In the genomic region with DNA sequence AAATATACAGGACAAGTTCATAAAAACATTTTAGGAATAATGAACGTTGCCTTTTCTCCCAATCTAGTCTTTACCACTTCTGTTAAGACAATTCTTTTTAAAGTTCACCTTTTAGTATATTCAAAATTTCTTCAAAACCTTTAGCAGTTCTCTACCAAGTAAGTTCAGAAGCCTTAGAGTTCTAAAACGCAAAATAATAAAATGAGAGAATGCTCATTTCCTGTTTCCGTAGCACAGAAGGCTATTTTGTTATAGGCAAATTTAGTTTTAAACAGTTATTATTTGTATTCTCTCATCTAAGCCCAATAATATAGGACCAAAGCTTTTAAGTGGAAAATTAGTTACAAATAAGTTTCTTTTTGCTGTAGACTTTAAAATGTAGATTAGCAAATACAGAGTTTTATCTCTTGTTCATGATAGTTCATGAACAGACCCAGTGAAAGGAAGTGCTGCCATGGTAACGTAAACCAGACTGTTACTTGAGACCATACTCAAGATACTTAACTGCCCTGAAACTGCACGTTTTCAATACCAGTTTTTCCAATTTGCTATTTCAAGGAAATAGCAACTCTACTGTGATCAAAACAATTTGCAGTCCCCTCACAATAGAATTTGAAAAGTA, we compare ENCODE assay signal across 8 cellular contexts. TPM values are rescaled to one million over a fixed set of nuclear protein-coding genes. Genes with fewer than 3 reads are reported as not detected.
DNase-seq lines count a peak whose midpoint lies in the region; ATAC-seq, FAIRE-seq and TF ChIP-seq lines count a peak whose summit lies in the region.

No MANE protein-coding gene starts in this region.

- H3K4me3 ChIP-seq in SK-N-SH (ENCODE audit: low read depth in 2 of 2, low read length in 1 of 2), result no peak overlapping the region

- ATAC-seq in GM18867 (IDR thresholded peaks at IDR 0.05; ENCODE audit: unreplicated experiment) (peak; percentile 83), HG03175 (IDR thresholded peaks at IDR 0.05; ENCODE audit: unreplicated experiment) (peak; percentile 84)

- TF ChIP-seq RAD21 in SK-N-SH (IDR thresholded peaks at IDR 0.05; ENCODE audit: low read length), result no peak

- TF ChIP-seq EP300 in SK-N-SH (IDR thresholded peaks at IDR 0.05; ENCODE audit: borderline replicate concordance in 1 of 2, low read depth in 1 of 2, low read length in 1 of 2), result no peak

- FAIRE-seq in islet of Langerhans (lab: Jason Lieb, UNC), result peak; percentile 82

- no peaks in the 10 kb centered on the region; the same call in 1 of the 2 replicates for H3K9me3 ChIP-seq in SK-N-SH

- H3K9ac ChIP-seq in SK-N-SH, result no peak overlapping the region

- POLR2A ChIA-PET in SK-N-SH (lab: Yijun Ruan, JAX), result no interaction called here

- no peaks in the 10 kb centered on the region for H4K20me1 ChIP-seq in SK-N-SH (ENCODE audit: insufficient read depth)

- H2AFZ ChIP-seq in SK-N-SH (ENCODE audit: low read depth), result no peak overlapping the region

- peak overlapping the region; percentile 27 to 34; a peak in 3 of 4 replicates for H3K27ac ChIP-seq in SK-N-SH (ENCODE audit: low read depth in 2 of 2, low read length in 1 of 2)

- CTCF ChIA-PET in SK-N-SH (lab: Yijun Ruan, JAX), result no interaction called here

- H3K79me2 ChIP-seq in SK-N-SH (ENCODE audit: insufficient read depth), result peaks cover 89% of the 10 kb centered on the region

- no peak overlapping the region for H3K4me2 ChIP-seq in SK-N-SH

- H3K4me1 ChIP-seq in SK-N-SH (ENCODE audit: control insufficient read depth in 1 of 2, insufficient read depth in 2 of 2, low read depth in 1 of 2, low read length in 1 of 2), result peaks cover 0 to 15% of the 10 kb centered on the region in 2 experiments; a peak in 2 of 4 replicates

- DNase-seq in AML-193 (lab: John Stamatoyannopoulos, UW) (peak; percentile 14 to 20), SK-N-SH (peak; percentile 31), NCI-H82 (lab: John Stamatoyannopoulos, UW) (no peak), HPDE6-E6E7 (ENCODE audit: extremely low spot score) (no peak), SHP77 (lab: John Stamatoyannopoulos, UW) (no peak)

- WGBS in SK-N-SH (ENCODE audit: low lambda C conversion rate), result 77% methylated on average over 5 of the region's 5 CpGs

- no peak for TF ChIP-seq CTCF in SK-N-SH (IDR thresholded peaks at IDR 0.05)

- no peaks in the 10 kb centered on the region for H3K27me3 ChIP-seq in SK-N-SH (ENCODE audit: insufficient read depth)

- H3K9me2 ChIP-seq in SK-N-SH, result no peaks in the 10 kb centered on the region; the same call in 1 of the 2 replicates

- H3F3A ChIP-seq in SK-N-SH (replicated peaks; ENCODE audit: insufficient read depth), result peaks cover 3% of the 10 kb centered on the region

- peaks cover 0 to 20% of the 10 kb centered on the region in 2 experiments for H3K36me3 ChIP-seq in SK-N-SH (replicated peaks in 1 of 2; ENCODE audit: control insufficient read depth in 1 of 2, insufficient read depth in 2 of 2, low read length in 1 of 2)

TF ChIP-seq in SK-N-SH, 30 proteins besides CTCF, POLR2A, EP300 and RAD21:
- TF ChIP-seq CHD2 (IDR thresholded peaks at IDR 0.05; ENCODE audit: low read length, partially characterized antibody) (peak; percentile 24), JUND (IDR thresholded peaks at IDR 0.05) (no peak), TCF12 (IDR thresholded peaks at IDR 0.05) (peak; percentile 20; the same call in 1 of the 2 replicates), NFIC (IDR thresholded peaks at IDR 0.05; ENCODE audit: borderline replicate concordance) (no peak)
- TF ChIP-seq, protein P1, sequence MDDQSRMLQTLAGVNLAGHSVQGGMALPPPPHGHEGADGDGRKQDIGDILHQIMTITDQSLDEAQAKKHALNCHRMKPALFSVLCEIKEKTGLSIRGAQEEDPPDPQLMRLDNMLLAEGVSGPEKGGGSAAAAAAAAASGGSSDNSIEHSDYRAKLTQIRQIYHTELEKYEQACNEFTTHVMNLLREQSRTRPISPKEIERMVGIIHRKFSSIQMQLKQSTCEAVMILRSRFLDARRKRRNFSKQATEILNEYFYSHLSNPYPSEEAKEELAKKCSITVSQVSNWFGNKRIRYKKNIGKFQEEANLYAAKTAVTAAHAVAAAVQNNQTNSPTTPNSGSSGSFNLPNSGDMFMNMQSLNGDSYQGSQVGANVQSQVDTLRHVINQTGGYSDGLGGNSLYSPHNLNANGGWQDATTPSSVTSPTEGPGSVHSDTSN (IDR thresholded peaks at IDR 0.05), result no peak
- TF ChIP-seq, protein P2, sequence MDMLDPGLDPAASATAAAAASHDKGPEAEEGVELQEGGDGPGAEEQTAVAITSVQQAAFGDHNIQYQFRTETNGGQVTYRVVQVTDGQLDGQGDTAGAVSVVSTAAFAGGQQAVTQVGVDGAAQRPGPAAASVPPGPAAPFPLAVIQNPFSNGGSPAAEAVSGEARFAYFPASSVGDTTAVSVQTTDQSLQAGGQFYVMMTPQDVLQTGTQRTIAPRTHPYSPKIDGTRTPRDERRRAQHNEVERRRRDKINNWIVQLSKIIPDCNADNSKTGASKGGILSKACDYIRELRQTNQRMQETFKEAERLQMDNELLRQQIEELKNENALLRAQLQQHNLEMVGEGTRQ (IDR thresholded peaks at IDR 0.05; ENCODE audit: borderline replicate concordance, low read depth, low read length), result no peak

RNA-seq across cellular contexts. Expression of a gene that starts 42.3 kb away (rescaled TPM):
- polyA plus RNA-seq in SK-N-SH (2012; rRNA removed), result 3.3 and 3.5 TPM in 2 replicates
- 4.3 and 4.8 TPM in 2 replicates for polyA plus RNA-seq in SK-N-SH (2012; cell fraction: cytosol; rRNA removed)
- polyA plus RNA-seq in SK-N-SH (2012; cell fraction: nucleus; rRNA removed), result 3.7 and 5.1 TPM in 2 replicates

Comparison
In these comparisons a context has a peak if more than half of its experiments do, and no peak if none do; other contexts are left out.
1. DNase-seq: peak in AML-193 (2 of 2) and SK-N-SH (single experiment); none in NCI-H82 (single experiment), HPDE6-E6E7 (single experiment) and SHP77 (0 of 2).